ENCODE assay signal across 8 cellular contexts in genomic region chr14:104751539-104752337, GRCh38. TPM values are rescaled to one million over a fixed set of nuclear protein-coding genes. Genes with fewer than 3 reads are reported as not detected.
DNase-seq lines count a peak whose midpoint lies in the region; TF ChIP-seq lines count a peak whose summit lies in the region.

No MANE protein-coding gene starts in this region.

- H3K27ac ChIP-seq in Karpas-422 (ENCODE audit: low read length), result peak overlapping the region; percentile 51; the same call in 1 of the 2 replicates
- peak overlapping the region; percentile 89 to 91 for H3K27ac ChIP-seq in breast epithelium
- H3K27ac ChIP-seq in muscle layer of duodenum (ENCODE audit: low read length), result no peak overlapping the region

- TF ChIP-seq POLR2A in breast epithelium (IDR thresholded peaks at IDR 0.05) (no peak), lower leg skin (IDR thresholded peaks at IDR 0.05) (no peak)

- H3K27me3 ChIP-seq in Karpas-422 (ENCODE audit: low read length) (no peaks in the 10 kb centered on the region), breast epithelium (no peaks in the 10 kb centered on the region), muscle layer of duodenum (ENCODE audit: low read depth, low read length) (no peaks in the 10 kb centered on the region)

- H3K9ac ChIP-seq in Karpas-422 (ENCODE audit: low read length), result peak overlapping the region; percentile 77

- 81 to 84% methylated on average over 52 to 75 of the region's 79 CpGs for WGBS in lower leg skin, 2 donors

- in situ Hi-C loops in GM13976 (cut with MboI; ENCODE audit: low sequenced_read_pairs, unreplicated experiment), result no loop called here

- no peaks in the 10 kb centered on the region for H3K9me2 ChIP-seq in Karpas-422 (replicated peaks; ENCODE audit: insufficient read depth, low read length)

- TF ChIP-seq CTCF in AG10803 (conservative IDR thresholded peaks at IDR 0.05; ENCODE audit: low read length), result no peak
- no peak for TF ChIP-seq CTCF in breast epithelium (IDR thresholded peaks at IDR 0.05)
- TF ChIP-seq CTCF in GM13976 (IDR thresholded peaks at IDR 0.05; ENCODE audit: borderline replicate concordance, control extremely low read depth, extremely low read depth, insufficient read depth, missing control alignments), result no peak
- TF ChIP-seq CTCF in lower leg skin (IDR thresholded peaks at IDR 0.05), result no peak

- H3K36me3 ChIP-seq in Karpas-422 (ENCODE audit: insufficient read depth, low read length) (no peaks in the 10 kb centered on the region; the same call in 1 of the 2 replicates), breast epithelium (no peaks in the 10 kb centered on the region), muscle layer of duodenum (ENCODE audit: control insufficient read depth in 1 of 2, insufficient read depth in 2 of 2, low read length in 2 of 2) (peaks cover 10 to 19% of the 10 kb centered on the region in 2 donors)

- peaks cover 20% of the 10 kb centered on the region for H4K20me1 ChIP-seq in Karpas-422 (ENCODE audit: insufficient read depth, low read depth, low read length)

- H3K4me1 ChIP-seq in Karpas-422 (ENCODE audit: low read length) (peaks cover 20% of the 10 kb centered on the region), breast epithelium (peaks cover 3 to 9% of the 10 kb centered on the region in 2 donors), muscle layer of duodenum (ENCODE audit: control insufficient read depth in 1 of 2, insufficient read depth in 2 of 2, low read length in 2 of 2) (peaks cover 28 to 36% of the 10 kb centered on the region in 2 donors)

- H3K79me2 ChIP-seq in Karpas-422 (ENCODE audit: low read length), result peaks cover 37% of the 10 kb centered on the region

- DNase-seq in AG10803 (ENCODE audit: low read depth) (no peak), Karpas-422 (no peak), breast epithelium (ENCODE audit: low spot score in 2 of 2) (no peak), GM19238 (ENCODE audit: insufficient read length, low spot score) (no peak), GM13976 (ENCODE audit: low spot score) (no peak), lower leg skin (ENCODE audit: low spot score in 2 of 2) (no peak), COLO829 (ENCODE audit: low spot score) (no peak)

- peak overlapping the region; percentile 63 for H3K4me3 ChIP-seq in AG10803 (ENCODE audit: low read length)
- peak overlapping the region; percentile 69 for H3K4me3 ChIP-seq in Karpas-422 (ENCODE audit: low read length)
- peak overlapping the region; percentile 87 to 98 (median 97) for H3K4me3 ChIP-seq in breast epithelium
- H3K4me3 ChIP-seq in muscle layer of duodenum (ENCODE audit: low read depth in 1 of 2, low read length in 2 of 2), result peak overlapping the region; percentile 56 to 98
- H3K4me3 ChIP-seq in lower leg skin (ENCODE audit: low read depth, poor library complexity, severe bottlenecking), result no peak overlapping the region

- H3K4me2 ChIP-seq in Karpas-422 (ENCODE audit: low read depth, low read length, poor library complexity, severe bottlenecking), result peak overlapping the region; percentile 89

- intact Hi-C loops in breast epithelium (cut with DNase I; ENCODE audit: low total_unique reads) (no loop called here), lower leg skin (cut with DNase I; ENCODE audit: low total_unique reads) (no loop called here)

- H2AFZ ChIP-seq in Karpas-422 (ENCODE audit: low read length), result peak overlapping the region; percentile 97

- H3K9me3 ChIP-seq in Karpas-422 (ENCODE audit: low read length) (no peaks in the 10 kb centered on the region), breast epithelium (no peaks in the 10 kb centered on the region), muscle layer of duodenum (ENCODE audit: control insufficient read depth in 1 of 2, low read length in 2 of 2) (no peaks in the 10 kb centered on the region)

RNA-seq across cellular contexts. Expression of gene SIVA1, which starts 1.2 kb away (rescaled TPM):
- total RNA-seq in Karpas-422 (2014; rRNA removed; shearing (Covaris generic); ENCODE audit: low replicate concordance), result 68.1 and 212 TPM in 2 replicates
- 100 to 1,000 TPM; 181 to 225 (median 223) TPM for total RNA-seq in breast epithelium
- 100 to 1,000 TPM; 162 to 174 (median 168) TPM for total RNA-seq in lower leg skin

RNA-seq across cellular contexts. Expression of gene ADSS1, which starts 27.7 kb away (rescaled TPM):
- total RNA-seq in Karpas-422 (2014; rRNA removed; shearing (Covaris generic); ENCODE audit: low replicate concordance), result 2.8 and 5.3 TPM in 2 replicates
- total RNA-seq in breast epithelium (10 to 100 TPM in 1 of 3 donors, 1 to 10 TPM in 2; 6.9 to 13.0 (median 7.3) TPM), lower leg skin (1 to 10 TPM; 5.5 to 8.7 (median 7.2) TPM)

RNA-seq across cellular contexts. Expression of gene AKT1, which starts 43.8 kb away (rescaled TPM):
- 70.4 and 127 TPM in 2 replicates for total RNA-seq in Karpas-422 (2014; rRNA removed; shearing (Covaris generic); ENCODE audit: low replicate concordance)
- total RNA-seq in breast epithelium, result 100 to 1,000 TPM in 2 of 3 donors, 10 to 100 TPM in 1; 91.9 to 119 (median 116) TPM
- total RNA-seq in lower leg skin, result 10 to 100 TPM; 51.9 to 91.0 (median 88.7) TPM

RNA-seq across cellular contexts. Expression of gene ZBTB42, which starts 49.2 kb away (rescaled TPM):
- total RNA-seq in Karpas-422 (2014; rRNA removed; shearing (Covaris generic); ENCODE audit: low replicate concordance), result 0.45 and 2.6 TPM in 2 replicates
- total RNA-seq in breast epithelium, result 10 to 100 TPM in 1 of 3 donors, 1 to 10 TPM in 2; 3.5 to 11.4 (median 9.2) TPM
- total RNA-seq in lower leg skin, result 10 to 100 TPM in 2 of 4 donors, 1 to 10 TPM in 2; 1.6 to 11.9 (median 8.6) TPM
